ENCODE assay signal across 32 cellular contexts in genomic region chr3:123064506-123064905, GRCh38. TPM values are rescaled to one million over a fixed set of nuclear protein-coding genes. Genes with fewer than 3 reads are reported as not detected.
"Had no signal": no experiment of that assay in that cellular context is flagged by ENCODE, and none has a peak within 500 bp of the region (broad histone marks: within the 10 kb centered on the region; RNA-seq: fewer than 3 reads in every experiment).

No MANE protein-coding gene starts in this region.

- DNase-seq: activated CD4-positive, alpha-beta T cell treated with anti-CD3 and anti-CD28 coated beads, Interleukin-2, amount 50 U/mL, for 4 hours; activated CD4-positive, CD25-positive, alpha-beta regulatory T cell treated with anti-CD3 and anti-CD28 coated beads, Interleukin-2, amount 50 U/mL, for 72 hours; activated CD8-positive, alpha-beta memory T cell treated with anti-CD3 and anti-CD28 coated beads, Interleukin-2, amount 50 U/mL, for 48 hours; activated T-cell treated with anti-CD3 and anti-CD28 coated beads, Interleukin-2, amount 50 U/mL, for 48 hours; adrenal gland; aorta; body of pancreas; cerebellar nuclear complex; colonic mucosa; effector memory CD8-positive, alpha-beta T cell; foreskin fibroblast; head of caudate nucleus; hippocampal formation; kidney; left colon; mammary epithelial cell; nephron progenitor cell; ovary; right lobe of liver; stimulated activated CD4-positive, alpha-beta T cell treated with anti-CD3 and anti-CD28 coated beads, Interleukin-12 subunit alpha, Interleukin-12 subunit beta, amount 100 ng/mL, for 4 hours; stimulated activated CD4-positive, alpha-beta T cell treated with anti-CD3 and anti-CD28 coated beads, Interleukin-4, amount 100 ng/mL, for 1 hour; stimulated activated naive CD8-positive, alpha-beta T cell treated with anti-CD3 and anti-CD28 coated beads, Interleukin-15, Interleukin-2, amounts not matched to agents 100 U/mL and 50 U/mL, for 24 hours; trophoblast cell; uterus had no signal

- H3K27me3 ChIP-seq: adrenal gland, body of pancreas, colonic mucosa, ovary, right lobe of liver, uterus had no signal

- H3K27ac Mint-ChIP-seq: activated naive CD4-positive, alpha-beta T cell treated with anti-CD3 and anti-CD28 coated beads, Interleukin-2, amount 50 U/mL, for 24 hours; activated T-helper 2 cell treated with anti-CD3 and anti-CD28 coated beads, Interferon-gamma antibody, Interleukin-2, Interleukin-4, amounts not matched to agents 10 μg/mL and 5 μg/mL and 100 μg/mL, durations not matched to agents 14 hours and 24 hours and 36 hours; effector memory CD8-positive, alpha-beta T cell; nephron progenitor cell; progenitor cell of endocrine pancreas had no signal

- H3K9me3 ChIP-seq: adrenal gland, body of pancreas, colonic mucosa, ovary, right lobe of liver, thoracic aorta, uterus had no signal

- H3K27ac ChIP-seq: adrenal gland, body of pancreas, cardiac muscle cell, colonic mucosa, ovary, right lobe of liver, thoracic aorta, uterus had no signal

- H3K4me3 Mint-ChIP-seq: activated naive CD4-positive, alpha-beta T cell treated with anti-CD3 and anti-CD28 coated beads, Interleukin-2, amount 50 U/mL, for 24 hours; effector memory CD8-positive, alpha-beta T cell; nephron progenitor cell had no signal

- ATAC-seq: body of pancreas; effector memory CD8-positive, alpha-beta T cell; left colon; right lobe of liver had no signal

- H3K4me3 ChIP-seq: adrenal gland, body of pancreas, cardiac muscle cell, colonic mucosa, ovary, right lobe of liver, thoracic aorta, uterus had no signal

- H3K36me3 ChIP-seq: adrenal gland, cardiac muscle cell, colonic mucosa, ovary, right lobe of liver, thoracic aorta, uterus had no signal

- H3K27me3 Mint-ChIP-seq: activated naive CD4-positive, alpha-beta T cell treated with anti-CD3 and anti-CD28 coated beads, Interleukin-2, amount 50 U/mL, for 24 hours; effector memory CD8-positive, alpha-beta T cell had no signal

- H3K4me1 ChIP-seq: uterus had no signal

- H3K9me3 Mint-ChIP-seq: activated naive CD4-positive, alpha-beta T cell treated with anti-CD3 and anti-CD28 coated beads, Interleukin-2, amount 50 U/mL, for 24 hours; activated T-helper 2 cell treated with anti-CD3 and anti-CD28 coated beads, Interferon-gamma antibody, Interleukin-2, Interleukin-4, amounts not matched to agents 10 μg/mL and 5 μg/mL and 100 μg/mL, durations not matched to agents 14 hours and 24 hours and 36 hours; effector memory CD8-positive, alpha-beta T cell had no signal

RNA-seq across cellular contexts. Expression of gene SEMA5B, which starts 36.9 kb away (rescaled TPM):
- total RNA-seq: activated CD8-positive, alpha-beta memory T cell treated with anti-CD3 and anti-CD28 coated beads for 36 hours; activated T-helper 2 cell treated with anti-CD3 and anti-CD28 coated beads, Interferon-gamma antibody, Interleukin-2, Interleukin-4, amounts not matched to agents 10 μg/mL and 5 μg/mL and 100 μg/mL, durations not matched to agents 14 hours and 24 hours and 36 hours; T-helper 1 cell treated with Interleukin-12 subunit alpha and Interleukin-12 subunit beta and Interleukin-4 antibody, amounts not matched to agents 30 ng/mL and 1 ng/mL, for 36 hours had no signal
- polyA plus RNA-seq: endothelial cell of umbilical vein had no signal
